10 cellular contexts compared by ENCODE assay signal in the genomic region with DNA sequence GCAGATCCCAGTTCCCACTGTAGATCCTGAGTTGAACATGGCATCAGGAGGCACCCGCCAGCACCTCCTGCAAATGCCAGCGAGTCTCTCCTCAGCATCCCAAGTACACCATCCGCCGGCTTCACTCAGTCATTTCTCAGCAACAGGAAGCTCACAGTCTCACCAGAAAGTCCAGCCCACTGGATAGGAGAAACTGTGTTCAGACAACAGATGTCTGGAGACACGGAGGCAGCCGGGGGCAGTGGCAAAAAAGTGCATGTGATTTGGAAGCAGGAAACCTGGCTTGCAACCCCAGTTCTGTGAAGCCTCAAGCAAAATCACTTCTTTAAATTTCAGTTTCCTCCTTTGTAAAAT.
DNase-seq lines count a peak whose midpoint lies in the region; ATAC-seq lines count a peak whose summit lies in the region.
"Had no signal": no experiment of that assay in that cellular context is flagged by ENCODE, and none has a peak within 500 bp of the region (broad histone marks: within the 10 kb centered on the region; RNA-seq: fewer than 3 reads in every experiment).

No MANE protein-coding gene starts in this region.

- intact Hi-C loops in activated CD4-positive, alpha-beta T cell treated with anti-CD3 and anti-CD28 coated beads, Interleukin-2, amount 10 ng/mL, durations not matched to agents 24 days and 14 days (cut with micrococcal nuclease) = loop anchor here (1.0 to 5.0 kb wide), 3 partner anchors 10 to 67 kb away; a partner anchor contains a TSS

- peak overlapping the region; percentile 76 for H3K4me3 Mint-ChIP-seq in activated CD4-positive, alpha-beta T cell treated with anti-CD3 and anti-CD28 coated beads, Interleukin-2, amount 10 ng/mL, durations not matched to agents 24 days and 14 days
- no peak overlapping the region for H3K4me3 Mint-ChIP-seq in activated naive CD8-positive, alpha-beta T cell treated with anti-CD3 and anti-CD28 coated beads, Interleukin-2, amount 50 U/mL, for 24 hours
- H3K4me3 Mint-ChIP-seq: H9 had no signal

- peak; percentile 69 for DNase-seq in activated CD4-positive, alpha-beta T cell treated with anti-CD3 and anti-CD28 coated beads, Interleukin-2, amount 10 ng/mL, durations not matched to agents 24 days and 14 days
- no peak for DNase-seq in activated CD4-positive, alpha-beta T cell treated with anti-CD3 and anti-CD28 coated beads, Interleukin-2, amount 50 U/mL, for 1 hour
- peak; percentile 6 for DNase-seq in activated naive CD8-positive, alpha-beta T cell treated with anti-CD3 and anti-CD28 coated beads, Interleukin-2, amount 50 U/mL, for 24 hours
- peak; percentile 32 for DNase-seq in stimulated activated CD8-positive, alpha-beta memory T cell treated with anti-CD3 and anti-CD28 coated beads, Interleukin-4, amount 100 ng/mL, for 48 hours
- DNase-seq in NCI-H526 (lab: John Stamatoyannopoulos, UW) (no peak), GOT3 (lab: John Stamatoyannopoulos, UW) (no peak)
- DNase-seq: H9, NCI-H2171 had no signal

- ATAC-seq in HG03139 (IDR thresholded peaks at IDR 0.05; ENCODE audit: unreplicated experiment) (peak; percentile 7), GM21576 (IDR thresholded peaks at IDR 0.05; ENCODE audit: unreplicated experiment) (no peak)
- ATAC-seq in activated naive CD8-positive, alpha-beta T cell treated with anti-CD3 and anti-CD28 coated beads, Interleukin-2, amount 50 U/mL, for 24 hours = peak; percentile 11

- H3K27me3 Mint-ChIP-seq in activated CD4-positive, alpha-beta T cell treated with anti-CD3 and anti-CD28 coated beads, Interleukin-2, amount 10 ng/mL, durations not matched to agents 24 days and 14 days = peaks cover 13% of the 10 kb centered on the region
- H3K27me3 Mint-ChIP-seq in activated naive CD8-positive, alpha-beta T cell treated with anti-CD3 and anti-CD28 coated beads, Interleukin-2, amount 50 U/mL, for 24 hours = no peaks in the 10 kb centered on the region

- H3K27ac Mint-ChIP-seq in activated CD4-positive, alpha-beta T cell treated with anti-CD3 and anti-CD28 coated beads, Interleukin-2, amount 10 ng/mL, durations not matched to agents 24 days and 14 days = peak overlapping the region; percentile 85
- peak overlapping the region; percentile 43 for H3K27ac Mint-ChIP-seq in activated naive CD8-positive, alpha-beta T cell treated with anti-CD3 and anti-CD28 coated beads, Interleukin-2, amount 50 U/mL, for 24 hours
- H3K27ac Mint-ChIP-seq: H9 had no signal

- H3K9me3 Mint-ChIP-seq in activated CD4-positive, alpha-beta T cell treated with anti-CD3 and anti-CD28 coated beads, Interleukin-2, amount 10 ng/mL, durations not matched to agents 24 days and 14 days = no peaks in the 10 kb centered on the region
- no peaks in the 10 kb centered on the region for H3K9me3 Mint-ChIP-seq in activated naive CD8-positive, alpha-beta T cell treated with anti-CD3 and anti-CD28 coated beads, Interleukin-2, amount 50 U/mL, for 24 hours
- H3K9me3 Mint-ChIP-seq: H9 had no signal

- no peaks in the 10 kb centered on the region for H3K36me3 Mint-ChIP-seq in activated CD4-positive, alpha-beta T cell treated with anti-CD3 and anti-CD28 coated beads, Interleukin-2, amount 10 ng/mL, durations not matched to agents 24 days and 14 days (ENCODE audit: low read depth)
- no peaks in the 10 kb centered on the region for H3K36me3 Mint-ChIP-seq in activated naive CD8-positive, alpha-beta T cell treated with anti-CD3 and anti-CD28 coated beads, Interleukin-2, amount 50 U/mL, for 24 hours (ENCODE audit: low read depth)

- peaks cover 36% of the 10 kb centered on the region for H3K4me1 Mint-ChIP-seq in activated CD4-positive, alpha-beta T cell treated with anti-CD3 and anti-CD28 coated beads, Interleukin-2, amount 10 ng/mL, durations not matched to agents 24 days and 14 days
- peaks cover 22% of the 10 kb centered on the region for H3K4me1 Mint-ChIP-seq in activated naive CD8-positive, alpha-beta T cell treated with anti-CD3 and anti-CD28 coated beads, Interleukin-2, amount 50 U/mL, for 24 hours

Comparison
In these comparisons a context has a peak if more than half of its experiments do, and no peak if none do; other contexts are left out.
1. DNase-seq: peak in activated CD4-positive, alpha-beta T cell treated with anti-CD3 and anti-CD28 coated beads, Interleukin-2, amount 10 ng/mL, durations not matched to agents 24 days and 14 days (single experiment), activated naive CD8-positive, alpha-beta T cell treated with anti-CD3 and anti-CD28 coated beads, Interleukin-2, amount 50 U/mL, for 24 hours (single experiment) and stimulated activated CD8-positive, alpha-beta memory T cell treated with anti-CD3 and anti-CD28 coated beads, Interleukin-4, amount 100 ng/mL, for 48 hours (single experiment); none in activated CD4-positive, alpha-beta T cell treated with anti-CD3 and anti-CD28 coated beads, Interleukin-2, amount 50 U/mL, for 1 hour (single experiment), NCI-H526 (0 of 2) and GOT3 (single experiment).